Comparison of ENCODE assay signal across 19 cellular contexts in the genomic region with DNA sequence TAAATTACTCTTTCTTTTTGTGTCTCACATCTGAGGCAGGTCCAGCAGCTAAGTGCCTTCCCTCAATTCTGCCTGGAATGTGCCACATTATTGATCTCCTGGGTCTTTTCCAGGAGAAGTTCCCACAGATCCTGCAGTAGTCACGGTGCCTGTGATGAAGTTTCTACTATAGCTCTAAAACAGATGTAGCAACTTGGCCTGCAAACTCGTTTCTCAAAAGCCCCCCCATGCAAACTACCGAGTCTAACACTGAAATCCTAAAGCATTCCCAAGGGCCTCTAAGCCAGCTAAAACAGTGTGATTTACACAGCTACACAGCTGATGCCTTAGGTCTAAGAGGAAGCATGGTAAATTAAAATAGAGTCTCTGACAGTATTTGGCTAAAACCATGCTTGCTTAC. TPM values are rescaled to one million over a fixed set of nuclear protein-coding genes. Genes with fewer than 3 reads are reported as not detected.
A peak's percentile ranks its signal among the peaks of the same experiment; 100 is the strongest.
DNase-seq lines count a peak whose midpoint lies in the region; ATAC-seq lines count a peak whose summit lies in the region.
"Had no signal": no experiment of that assay in that cellular context is flagged by ENCODE, and none has a peak within 500 bp of the region (broad histone marks: within the 10 kb centered on the region; RNA-seq: fewer than 3 reads in every experiment).

No MANE protein-coding gene starts in this region.

- H3K4me3 ChIP-seq in SJCRH30: no peak overlapping the region
- H3K4me3 ChIP-seq: BLaER1, K562 had no signal

- H3K27me3 ChIP-seq in SJCRH30: no peaks in the 10 kb centered on the region
- H3K27me3 ChIP-seq: BLaER1 had no signal

- peaks cover 17% of the 10 kb centered on the region for H3K4me1 ChIP-seq in SJCRH30
- H3K4me1 ChIP-seq: BLaER1 had no signal

- DNase-seq in Right ventricle myocardium superior: no peak
- no peak for DNase-seq in left cardiac atrium
- DNase-seq in SJCRH30: peak; percentile 77 to 89
- DNase-seq in foreskin melanocyte: peak; percentile 19
- no peak for DNase-seq in sciatic nerve (ENCODE audit: low spot score)
- no peak for DNase-seq in SHP77 treated with DMSO at 0.1 percent for 48 hours (lab: John Stamatoyannopoulos, UW)
- no peak for DNase-seq in RKO (ENCODE audit: low spot score)
- DNase-seq in amygdala (lab: John Stamatoyannopoulos, UW): no peak
- DNase-seq: CD4-positive, alpha-beta memory T cell; DMS53; NCI-H1105; NCI-H2081; NCI-H748 treated with DMSO at 0.1 percent for 48 hours; PC-3 had no signal

- no peaks in the 10 kb centered on the region for H3K9me3 ChIP-seq in SJCRH30 (replicated peaks)
- H3K9me3 ChIP-seq: BLaER1 had no signal

- intact Hi-C loops in Right ventricle myocardium superior (cut with DNase I) (no loop called here), left cardiac atrium (cut with DNase I) (no loop called here), sciatic nerve (cut with DNase I) (no loop called here)

- ATAC-seq in Right ventricle myocardium superior (ENCODE audit: poor library complexity): peak; percentile 58
- no peak for ATAC-seq in left cardiac atrium
- ATAC-seq in sciatic nerve: peak; percentile 23
- ATAC-seq: K562 had no signal

- H3K36me3 ChIP-seq in SJCRH30: no peaks in the 10 kb centered on the region
- H3K36me3 ChIP-seq: BLaER1 had no signal

- peak overlapping the region; percentile 98 for H3K27ac ChIP-seq in SJCRH30
- H3K27ac ChIP-seq: BLaER1 had no signal

RNA-seq across cellular contexts. Expression of a gene that starts 54.3 kb away (rescaled TPM):
- total RNA-seq in Right ventricle myocardium superior (not detected), left cardiac atrium (not detected), sciatic nerve (not detected)
- total RNA-seq in SJCRH30 (2014; rRNA removed; shearing (Covaris generic)): 0.10 TPM in 1 of 2 replicates, not detected in the other
- total RNA-seq: A172; CD4-positive, alpha-beta memory T cell; H1; K562; NCI-H460; PC-3 had no signal

Comparison
In these comparisons a context has a peak if more than half of its experiments do, and no peak if none do; other contexts are left out.
1. ATAC-seq: peak in Right ventricle myocardium superior (single experiment) and sciatic nerve (single experiment); none in left cardiac atrium (0 of 2).
2. DNase-seq: peak in SJCRH30 (2 of 2) and foreskin melanocyte (single experiment); none in Right ventricle myocardium superior (single experiment), left cardiac atrium (single experiment), sciatic nerve (single experiment), SHP77 treated with DMSO at 0.1 percent for 48 hours (single experiment), RKO (single experiment) and amygdala (0 of 56).